31 cellular contexts compared by ENCODE assay signal in the genomic region with DNA sequence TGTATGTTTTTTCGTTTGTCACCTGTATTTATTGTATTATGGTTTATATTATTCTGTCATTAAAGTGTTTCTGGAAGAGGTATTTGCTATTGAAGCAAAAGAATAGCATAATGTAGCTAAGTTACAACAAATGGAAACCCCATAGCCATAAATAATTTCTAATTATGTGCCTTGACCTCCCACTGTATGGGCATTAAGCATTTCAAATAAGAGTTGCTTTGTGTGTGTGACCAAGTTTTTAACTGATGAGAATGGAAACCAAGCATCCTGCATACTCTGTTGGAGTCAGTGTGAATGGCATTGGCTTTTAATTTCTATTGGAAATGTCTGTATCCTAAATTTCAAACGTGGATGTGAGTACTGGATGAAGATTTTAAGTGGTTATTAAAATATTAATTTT.
"Had no signal": no experiment of that assay in that cellular context is flagged by ENCODE, and none has a peak within 500 bp of the region (broad histone marks: within the 10 kb centered on the region; RNA-seq: fewer than 3 reads in every experiment).

No MANE protein-coding gene starts in this region.

- H3K27me3 Mint-ChIP-seq: activated CD4-positive, alpha-beta memory T cell treated with anti-CD3 and anti-CD28 coated beads for 36 hours; activated CD4-positive, alpha-beta T cell treated with anti-CD3 and anti-CD28 coated beads for 36 hours; activated CD4-positive, alpha-beta T cell treated with anti-CD3 and anti-CD28 coated beads, Interleukin-2, amount 10 ng/mL, durations not matched to agents 24 days and 14 days; activated CD8-positive, alpha-beta memory T cell treated with anti-CD3 and anti-CD28 coated beads, Interleukin-2, amount 10 ng/mL, durations not matched to agents 7 days and 5 days; activated naive CD8-positive, alpha-beta T cell treated with anti-CD3 and anti-CD28 coated beads, Interleukin-2, amount 10 ng/mL, durations not matched to agents 7 days and 5 days; central memory CD8-positive, alpha-beta T cell; effector memory CD8-positive, alpha-beta T cell had no signal

- H3K4me1 ChIP-seq: esophagus muscularis mucosa, foreskin keratinocyte, gastroesophageal sphincter had no signal

- H3K4me1 Mint-ChIP-seq: central memory CD8-positive, alpha-beta T cell; T-helper 17 cell had no signal

- H3K36me3 ChIP-seq: brain microvascular endothelial cell, esophagus muscularis mucosa, gastroesophageal sphincter had no signal

- DNase-seq: activated CD4-positive, alpha-beta memory T cell treated with anti-CD3 and anti-CD28 coated beads for 36 hours; activated CD4-positive, alpha-beta T cell treated with anti-CD3 and anti-CD28 coated beads for 36 hours; activated CD4-positive, alpha-beta T cell treated with anti-CD3 and anti-CD28 coated beads, Interleukin-2, amount 10 ng/mL, durations not matched to agents 24 days and 14 days; activated CD4-positive, CD25-positive, alpha-beta regulatory T cell; activated CD4-positive, CD25-positive, alpha-beta regulatory T cell treated with anti-CD3 and anti-CD28 coated beads, Interleukin-2, amount 50 U/mL, for 72 hours; activated CD8-positive, alpha-beta memory T cell treated with anti-CD3 and anti-CD28 coated beads, Interleukin-2, amount 10 ng/mL, durations not matched to agents 7 days and 5 days; activated CD8-positive, alpha-beta memory T cell treated with anti-CD3 and anti-CD28 coated beads, Interleukin-2, amount 50 U/mL, for 4 hours; activated CD8-positive, alpha-beta T cell treated with anti-CD3 and anti-CD28 coated beads, Interleukin-2, amount 10 ng/mL, durations not matched to agents 7 days and 5 days; activated effector memory CD4-positive, alpha-beta T cell treated with Interleukin-2 at 50 U/mL for 16 hours; activated gamma-delta T cell treated with Interleukin-2 at 50 U/mL for 16 hours; activated naive CD4-positive, alpha-beta T cell treated with Interleukin-2 at 50 U/mL for 16 hours; activated naive CD8-positive, alpha-beta T cell treated with anti-CD3 and anti-CD28 coated beads, Interleukin-2, amount 10 ng/mL, durations not matched to agents 7 days and 5 days; activated T-cell treated with anti-CD3 and anti-CD28 coated beads, Interleukin-2, amount 50 U/mL, for 1 hour; activated T-cell treated with anti-CD3 and anti-CD28 coated beads, Interleukin-2, amount 50 U/mL, for 48 hours; amniotic stem cell; anterior cingulate cortex; brain microvascular endothelial cell; dermis blood vessel endothelial cell; effector CD4-positive, alpha-beta T cell; effector memory CD8-positive, alpha-beta T cell; erythroblast; foreskin keratinocyte; heart right ventricle; T-helper 1 cell; T-helper 17 cell had no signal

- H3K9me3 Mint-ChIP-seq: activated CD4-positive, alpha-beta memory T cell treated with anti-CD3 and anti-CD28 coated beads for 36 hours; activated CD4-positive, alpha-beta T cell treated with anti-CD3 and anti-CD28 coated beads, Interleukin-2, amount 10 ng/mL, durations not matched to agents 24 days and 14 days; activated naive CD4-positive, alpha-beta T cell treated with anti-CD3 and anti-CD28 coated beads, Interleukin-2, amount 50 U/mL, for 72 hours; activated naive CD8-positive, alpha-beta T cell treated with anti-CD3 and anti-CD28 coated beads, Interleukin-2, amount 10 ng/mL, durations not matched to agents 7 days and 5 days; central memory CD8-positive, alpha-beta T cell; effector memory CD8-positive, alpha-beta T cell; T-helper 2 cell treated with Interferon-gamma antibody and Interleukin-4, amounts not matched to agents 5 μg/mL and 100 μg/mL, for 36 hours had no signal

- H3K36me3 Mint-ChIP-seq: activated CD4-positive, alpha-beta memory T cell treated with anti-CD3 and anti-CD28 coated beads for 36 hours; activated naive CD4-positive, alpha-beta T cell treated with anti-CD3 and anti-CD28 coated beads, Interleukin-2, amount 50 U/mL, for 72 hours had no signal

- H3K27ac ChIP-seq: brain microvascular endothelial cell, coronary artery, esophagus muscularis mucosa, foreskin keratinocyte, gastroesophageal sphincter, heart right ventricle had no signal

- H3K9me3 ChIP-seq: esophagus muscularis mucosa, gastroesophageal sphincter, heart right ventricle had no signal

- H3K4me3 Mint-ChIP-seq: activated CD4-positive, alpha-beta memory T cell treated with anti-CD3 and anti-CD28 coated beads for 36 hours; activated CD4-positive, alpha-beta T cell treated with anti-CD3 and anti-CD28 coated beads for 36 hours; activated CD4-positive, alpha-beta T cell treated with anti-CD3 and anti-CD28 coated beads, Interleukin-2, amount 10 ng/mL, durations not matched to agents 24 days and 14 days; activated CD8-positive, alpha-beta memory T cell treated with anti-CD3 and anti-CD28 coated beads, Interleukin-2, amount 10 ng/mL, durations not matched to agents 7 days and 5 days; activated CD8-positive, alpha-beta T cell treated with anti-CD3 and anti-CD28 coated beads, Interleukin-2, amount 10 ng/mL, durations not matched to agents 7 days and 5 days; activated naive CD8-positive, alpha-beta T cell treated with anti-CD3 and anti-CD28 coated beads, Interleukin-2, amount 10 ng/mL, durations not matched to agents 7 days and 5 days; central memory CD8-positive, alpha-beta T cell; effector memory CD8-positive, alpha-beta T cell; T-helper 17 cell; T-helper 2 cell treated with Interferon-gamma antibody and Interleukin-4, amounts not matched to agents 5 μg/mL and 100 μg/mL, for 36 hours had no signal

- H3K27me3 ChIP-seq: brain microvascular endothelial cell, esophagus muscularis mucosa, foreskin keratinocyte, gastroesophageal sphincter, heart right ventricle had no signal

- H3K27ac Mint-ChIP-seq: activated CD4-positive, alpha-beta memory T cell treated with anti-CD3 and anti-CD28 coated beads for 36 hours; activated CD4-positive, alpha-beta T cell treated with anti-CD3 and anti-CD28 coated beads for 36 hours; activated CD4-positive, alpha-beta T cell treated with anti-CD3 and anti-CD28 coated beads, Interleukin-2, amount 10 ng/mL, durations not matched to agents 24 days and 14 days; activated CD8-positive, alpha-beta memory T cell treated with anti-CD3 and anti-CD28 coated beads, Interleukin-2, amount 10 ng/mL, durations not matched to agents 7 days and 5 days; activated CD8-positive, alpha-beta T cell treated with anti-CD3 and anti-CD28 coated beads, Interleukin-2, amount 10 ng/mL, durations not matched to agents 7 days and 5 days; activated naive CD4-positive, alpha-beta T cell treated with anti-CD3 and anti-CD28 coated beads, Interleukin-2, amount 50 U/mL, for 72 hours; activated naive CD8-positive, alpha-beta T cell treated with anti-CD3 and anti-CD28 coated beads, Interleukin-2, amount 10 ng/mL, durations not matched to agents 7 days and 5 days; effector memory CD8-positive, alpha-beta T cell; T-helper 17 cell; T-helper 2 cell treated with Interferon-gamma antibody and Interleukin-4, amounts not matched to agents 5 μg/mL and 100 μg/mL, for 36 hours had no signal

- H3K4me3 ChIP-seq: coronary artery, esophagus muscularis mucosa, gastroesophageal sphincter, heart right ventricle had no signal
